In the genomic region with DNA sequence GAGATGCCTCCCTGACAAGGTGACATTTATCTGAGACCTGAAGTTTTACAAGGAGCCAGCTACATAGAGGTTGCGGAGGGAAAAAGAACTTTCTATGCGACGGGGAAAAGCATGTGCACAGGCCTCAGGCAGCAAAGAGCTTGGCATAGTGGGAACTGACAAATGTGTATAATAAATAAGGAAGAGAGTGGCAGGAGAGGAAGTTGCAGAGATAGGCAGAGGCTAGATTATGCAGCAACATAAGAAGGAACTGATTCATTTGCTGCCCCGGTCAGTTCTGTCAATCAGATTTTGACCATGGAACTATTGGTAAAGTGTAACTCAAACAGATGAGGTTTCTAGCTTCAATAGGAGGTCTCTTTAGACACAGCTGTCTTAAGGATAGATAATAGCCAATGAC, we compare ENCODE assay signal across 11 cellular contexts.
"Had no signal": no experiment of that assay in that cellular context is flagged by ENCODE, and none has a peak within 500 bp of the region (broad histone marks: within the 10 kb centered on the region; RNA-seq: fewer than 3 reads in every experiment).

No MANE protein-coding gene starts in this region.

- DNase-seq: activated CD4-positive, alpha-beta T cell treated with anti-CD3 and anti-CD28 coated beads, Interleukin-2, amount 50 U/mL, for 4 hours; activated CD8-positive, alpha-beta memory T cell treated with anti-CD3 and anti-CD28 coated beads, Interleukin-2, amount 10 ng/mL, durations not matched to agents 7 days and 5 days; activated effector memory CD4-positive, alpha-beta T cell treated with Interleukin-2 at 50 U/mL for 16 hours; activated naive CD8-positive, alpha-beta T cell treated with anti-CD3 and anti-CD28 coated beads, Interleukin-2, amount 10 ng/mL, durations not matched to agents 7 days and 5 days; activated T-cell treated with anti-CD3 and anti-CD28 coated beads, Interleukin-2, amount 50 U/mL, for 24 hours; anterior cingulate cortex; dermis blood vessel endothelial cell; erythroblast; hypothalamus; stimulated activated CD4-positive, alpha-beta T cell treated with anti-CD3 and anti-CD28 coated beads, Interleukin-12 subunit alpha, Interleukin-12 subunit beta, amount 100 ng/mL, for 4 hours; stimulated activated naive CD4-positive, alpha-beta T cell treated with Interleukin-2 at 50 U/mL for 16 hours had no signal

- ATAC-seq: activated CD8-positive, alpha-beta memory T cell treated with anti-CD3 and anti-CD28 coated beads, Interleukin-2, amount 10 ng/mL, durations not matched to agents 7 days and 5 days had no signal
